Comparison of ENCODE assay signal across 20 cellular contexts in the genomic region with DNA sequence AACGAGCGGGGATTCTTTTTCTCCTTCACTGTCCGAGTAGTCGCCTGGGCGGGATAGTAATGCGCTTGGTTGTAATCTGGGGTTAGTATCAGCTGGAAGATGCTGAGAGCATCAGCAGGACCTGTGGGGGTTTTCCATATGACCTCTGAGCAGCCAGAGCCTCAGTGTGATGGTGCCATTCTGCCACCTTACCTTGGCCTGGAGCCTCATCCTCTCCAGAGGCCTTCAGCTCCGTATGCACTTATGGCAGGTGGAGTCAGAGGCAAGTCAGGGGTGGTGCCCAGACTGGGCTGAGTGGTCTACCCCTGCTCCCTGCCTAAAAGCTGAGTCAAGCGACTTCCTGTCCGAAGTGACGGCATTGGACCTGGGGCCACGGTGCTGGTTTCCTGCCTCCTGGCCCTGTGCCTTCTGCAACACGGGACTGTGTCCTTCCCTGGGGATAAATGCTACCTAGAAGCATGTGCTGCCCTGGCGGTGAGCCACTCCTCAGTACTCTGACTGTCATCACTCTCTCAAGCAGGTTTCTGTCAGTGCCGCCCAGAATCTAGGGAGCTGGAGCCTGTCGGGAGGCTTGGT. TPM values are rescaled to one million over a fixed set of nuclear protein-coding genes. Genes with fewer than 3 reads are reported as not detected.
DNase-seq lines count a peak whose midpoint lies in the region; ATAC-seq and TF ChIP-seq lines count a peak whose summit lies in the region.
"Had no signal": no experiment of that assay in that cellular context is flagged by ENCODE, and none has a peak within 500 bp of the region (broad histone marks: within the 10 kb centered on the region; RNA-seq: fewer than 3 reads in every experiment).

No MANE protein-coding gene starts in this region.

- DNase-seq in DND-41, result no peak
- peak; percentile 29 for DNase-seq in M059J (ENCODE audit: low read depth)
- DNase-seq in heart left ventricle, result peak; percentile 49 to 85 (median 79)
- DNase-seq in naive B cell, result no peak
- DNase-seq: CD8-positive, alpha-beta memory T cell; foreskin fibroblast; kidney; mucosa of descending colon; NCI-H1436; NCI-H2171 treated with DMSO at 0.1 percent for 48 hours; PC-9; retina; stimulated activated CD4-positive, alpha-beta T cell treated with anti-CD3 and anti-CD28 coated beads, Interleukin-15, amount 100 ng/mL, for 24 hours had no signal

- no peaks in the 10 kb centered on the region for H3K27me3 Mint-ChIP-seq in naive B cell
- H3K27me3 Mint-ChIP-seq: CD8-positive, alpha-beta memory T cell had no signal

- H3K4me3 Mint-ChIP-seq in naive B cell, result no peak overlapping the region
- H3K4me3 Mint-ChIP-seq: brain; CD8-positive, alpha-beta memory T cell; stimulated activated effector memory CD8-positive, alpha-beta T cell treated with anti-CD3 and anti-CD28 coated beads, Interleukin-12 subunit alpha, Interleukin-12 subunit beta, amount 100 ng/mL, for 72 hours had no signal

- H3K4me2 ChIP-seq in DND-41 (ENCODE audit: insufficient read depth, low read length), result no peak overlapping the region
- H3K4me2 ChIP-seq: PC-9 had no signal

- intact Hi-C loops in heart left ventricle (cut with DNase I), result no loop called here

- no peaks in the 10 kb centered on the region for H3K9me3 Mint-ChIP-seq in naive B cell
- H3K9me3 Mint-ChIP-seq: brain; CD8-positive, alpha-beta memory T cell; stimulated activated effector memory CD8-positive, alpha-beta T cell treated with anti-CD3 and anti-CD28 coated beads, Interleukin-12 subunit alpha, Interleukin-12 subunit beta, amount 100 ng/mL, for 72 hours had no signal

- no peak overlapping the region for H3K9ac ChIP-seq in DND-41 (ENCODE audit: low read depth, low read length)

- H3K9me3 ChIP-seq in DND-41 (ENCODE audit: insufficient read depth, low read length, severe bottlenecking) (no peaks in the 10 kb centered on the region), heart left ventricle (no peaks in the 10 kb centered on the region)
- H3K9me3 ChIP-seq: mucosa of descending colon, SJSA1, thoracic aorta had no signal

- H2AFZ ChIP-seq in DND-41 (ENCODE audit: low read depth, low read length), result no peak overlapping the region
- H2AFZ ChIP-seq: PC-9 had no signal

- TF ChIP-seq POLR2A in heart left ventricle (IDR thresholded peaks at IDR 0.05), result no peak

- ATAC-seq in DND-41 (ENCODE audit: insufficient read depth, low read depth) (peak; percentile 7; the same call in 1 of the 3 replicates), heart left ventricle (peak; percentile 90 to 95 (median 92)), naive B cell (ENCODE audit: low read depth in 2 of 2) (no peak), GM21526 (IDR thresholded peaks at IDR 0.05; ENCODE audit: low FRiP score, unreplicated experiment) (no peak), GM18519 (IDR thresholded peaks at IDR 0.05; ENCODE audit: low FRiP score, unreplicated experiment) (no peak), HG03280 (IDR thresholded peaks at IDR 0.05; ENCODE audit: unreplicated experiment) (no peak)

- peak overlapping the region in 5 of 6 donors; percentile 62 to 86 (median 79) for H3K27ac Mint-ChIP-seq in naive B cell
- H3K27ac Mint-ChIP-seq: brain; stimulated activated effector memory CD8-positive, alpha-beta T cell treated with anti-CD3 and anti-CD28 coated beads, Interleukin-12 subunit alpha, Interleukin-12 subunit beta, amount 100 ng/mL, for 72 hours had no signal

- H3K36me3 ChIP-seq in DND-41 (ENCODE audit: insufficient read depth, low read length) (peaks cover 41% of the 10 kb centered on the region), heart left ventricle (no peaks in the 10 kb centered on the region)
- H3K36me3 ChIP-seq: SJSA1, thoracic aorta had no signal

- peaks cover 68 to 97% (median 80%) of the 10 kb centered on the region in 3 donors for H3K4me1 Mint-ChIP-seq in naive B cell
- H3K4me1 Mint-ChIP-seq: brain had no signal

- H3K36me3 Mint-ChIP-seq in naive B cell, result peaks cover 13 to 19% of the 10 kb centered on the region in 2 donors
- H3K36me3 Mint-ChIP-seq: brain had no signal

- H3K4me1 ChIP-seq in DND-41 (ENCODE audit: insufficient read depth, low read length) (peaks cover 11% of the 10 kb centered on the region), heart left ventricle (peaks cover 0 to 18% (median 5%) of the 10 kb centered on the region in 12 donors)

- H4K20me1 ChIP-seq in DND-41 (ENCODE audit: insufficient read depth, low read length), result peaks cover 68% of the 10 kb centered on the region

- peaks cover 31% of the 10 kb centered on the region for H3K79me2 ChIP-seq in DND-41 (ENCODE audit: insufficient read depth, low read length)

- 48 to 61% (median 54%) methylated on average over 15 of the region's 15 CpGs for WGBS in heart left ventricle, 4 donors

- TF ChIP-seq CTCF in DND-41 (IDR thresholded peaks at IDR 0.05; ENCODE audit: borderline replicate concordance, extremely low read depth, low read length, poor library complexity, severe bottlenecking) (no peak), heart left ventricle (IDR thresholded peaks at IDR 0.05) (no peak)

- H3K4me3 ChIP-seq in DND-41 (ENCODE audit: low read depth in 1 of 2, low read length in 2 of 2), result no peak overlapping the region
- no peak overlapping the region for H3K4me3 ChIP-seq in heart left ventricle
- H3K4me3 ChIP-seq: mucosa of descending colon, PC-9, SJSA1, thoracic aorta had no signal

- H3K27me3 ChIP-seq in DND-41 (ENCODE audit: insufficient read depth, low read length, poor library complexity) (no peaks in the 10 kb centered on the region), heart left ventricle (no peaks in the 10 kb centered on the region)
- H3K27me3 ChIP-seq: SJSA1 had no signal

- H3K27ac ChIP-seq in DND-41 (ENCODE audit: low read length) (no peak overlapping the region), heart left ventricle (peak overlapping the region in 1 of 12 donors; percentile 46)
- H3K27ac ChIP-seq: PC-9, SJSA1, thoracic aorta had no signal

RNA-seq across cellular contexts. Expression of a gene that starts 24.7 kb away (rescaled TPM):
- 4.5 and 6.3 TPM in 2 replicates for total RNA-seq in M059J (2014; rRNA removed; shearing (Covaris generic))
- 10 to 100 TPM in 8 of 9 donors, 1 to 10 TPM in 1; 7.9 to 21.6 (median 15.1) TPM for total RNA-seq in heart left ventricle
- 1 to 10 TPM; 3.7 to 9.6 TPM for polyA plus RNA-seq in heart left ventricle
- 10 to 100 TPM; 55.9 to 92.4 (median 65.2) TPM for polyA plus RNA-seq in naive B cell (ENCODE audit: low read depth in 6 of 6)

Comparison
In these comparisons a context has a peak if more than half of its experiments do, and no peak if none do; other contexts are left out.
1. ATAC-seq: peak in DND-41 (single experiment) and heart left ventricle (4 of 4); none in naive B cell (0 of 2), GM21526 (single experiment), GM18519 (single experiment) and HG03280 (single experiment).
2. DNase-seq: peak in M059J (single experiment) and heart left ventricle (5 of 5); none in DND-41 (single experiment) and naive B cell (single experiment).